18 cellular contexts compared by ENCODE assay signal in genomic region chr5:88509403-88509802, GRCh38.
A peak's percentile ranks its signal among the peaks of the same experiment; 100 is the strongest.
DNase-seq lines count a peak whose midpoint lies in the region; ATAC-seq, FAIRE-seq and TF ChIP-seq lines count a peak whose summit lies in the region.
"Had no signal": no experiment of that assay in that cellular context is flagged by ENCODE, and none has a peak within 500 bp of the region (broad histone marks: within the 10 kb centered on the region; RNA-seq: fewer than 3 reads in every experiment).

No MANE protein-coding gene starts in this region.

- H3K27me3 ChIP-seq in hepatocyte = no peaks in the 10 kb centered on the region

- no peak for ATAC-seq in HG02884 (IDR thresholded peaks at IDR 0.05; ENCODE audit: unreplicated experiment)
- ATAC-seq: GM23338 had no signal

- DNase-seq in D721Med (ENCODE audit: insufficient read length, low spot score) (no peak), HEK293T (ENCODE audit: extremely low spot score) (peak; percentile 14), OCI-M1 (lab: John Stamatoyannopoulos, UW) (peak; percentile 58), hepatocyte (ENCODE audit: low spot score) (peak; percentile 12), foreskin melanocyte (no peak), NCI-H1417 treated with DMSO at 0.1 percent for 48 hours (lab: John Stamatoyannopoulos, UW) (no peak), NCI-H226 (no peak)
- DNase-seq: Caco-2; CD4-positive, CD25-positive, alpha-beta regulatory T cell; DMS79 treated with DMSO at 0.1 percent for 48 hours; KBM-7; NCI-H1048; NCI-H2081 treated with DMSO at 0.1 percent for 48 hours; NCI-H345; SHP77 treated with DMSO at 0.1 percent for 48 hours had no signal

- no peak overlapping the region for H3K27ac ChIP-seq in hepatocyte

- H3K36me3 ChIP-seq in hepatocyte (replicated peaks; ENCODE audit: insufficient read depth, low read depth) = no peaks in the 10 kb centered on the region

- CTCF ChIA-PET in HEK293T (lab: Yijun Ruan, JAX) = no interaction called here

- H3K4me2 ChIP-seq in hepatocyte = no peak overlapping the region
- H3K4me2 ChIP-seq: GM23338 had no signal

- POLR2A ChIA-PET in HEK293T (lab: Yijun Ruan, JAX) = interaction anchor here (1.1 kb wide), 1 partner anchor 240 kb away, joined by 3 read pairs; no protein-coding TSS in a partner anchor

- H3K79me2 ChIP-seq in hepatocyte = no peaks in the 10 kb centered on the region

- H3K4me3 ChIP-seq in hepatocyte = no peak overlapping the region
- H3K4me3 ChIP-seq: GM23338 had no signal

- 63% methylated on average over 3 of the region's 3 CpGs for WGBS in hepatocyte (ENCODE audit: low lambda C conversion rate, missing lambda C conversion rate)

- no peaks in the 10 kb centered on the region for H4K20me1 ChIP-seq in hepatocyte (ENCODE audit: insufficient read depth, poor library complexity, severe bottlenecking)

- TF ChIP-seq CTCF in D721Med (IDR thresholded peaks at IDR 0.05; ENCODE audit: insufficient read depth, missing control alignments) = no peak
- TF ChIP-seq CTCF in hepatocyte (IDR thresholded peaks at IDR 0.05; ENCODE audit: poor library complexity) = no peak

- FAIRE-seq in D721Med (lab: Jason Lieb, UNC) = peak; percentile 97
- FAIRE-seq: G401.6 had no signal

- no peak overlapping the region for H2AFZ ChIP-seq in hepatocyte
- H2AFZ ChIP-seq: GM23338 had no signal

- no peaks in the 10 kb centered on the region for H3K9me3 ChIP-seq in hepatocyte (ENCODE audit: low read depth)
- H3K9me3 ChIP-seq: Caco-2 had no signal

- H3K9me2 ChIP-seq in hepatocyte (replicated peaks; ENCODE audit: insufficient read depth) = no peaks in the 10 kb centered on the region

- no peaks in the 10 kb centered on the region for H3K4me1 ChIP-seq in hepatocyte (ENCODE audit: insufficient read depth)
- H3K4me1 ChIP-seq: Caco-2 had no signal

TF ChIP-seq in HEK293T, 16 proteins besides CTCF, POLR2A, EP300 and RAD21:
- no peak for TF ChIP-seq HDGF (IDR thresholded peaks at IDR 0.05; ENCODE audit: borderline replicate concordance)
- TF ChIP-seq BHLHE40 (IDR thresholded peaks at IDR 0.05; ENCODE audit: borderline replicate concordance) = no peak
- TF ChIP-seq SUZ12 (IDR thresholded peaks at IDR 0.05) = no peak
- TF ChIP-seq FOXA1 (IDR thresholded peaks at IDR 0.05) = no peak

Comparison
In these comparisons a context has a peak if more than half of its experiments do, and no peak if none do; other contexts are left out.
1. DNase-seq: peak in HEK293T (single experiment), OCI-M1 (single experiment) and hepatocyte (single experiment); none in D721Med (single experiment), foreskin melanocyte (single experiment), NCI-H1417 treated with DMSO at 0.1 percent for 48 hours (single experiment) and NCI-H226 (single experiment).